Comparison of ENCODE assay signal across 30 cellular contexts in the genomic region with DNA sequence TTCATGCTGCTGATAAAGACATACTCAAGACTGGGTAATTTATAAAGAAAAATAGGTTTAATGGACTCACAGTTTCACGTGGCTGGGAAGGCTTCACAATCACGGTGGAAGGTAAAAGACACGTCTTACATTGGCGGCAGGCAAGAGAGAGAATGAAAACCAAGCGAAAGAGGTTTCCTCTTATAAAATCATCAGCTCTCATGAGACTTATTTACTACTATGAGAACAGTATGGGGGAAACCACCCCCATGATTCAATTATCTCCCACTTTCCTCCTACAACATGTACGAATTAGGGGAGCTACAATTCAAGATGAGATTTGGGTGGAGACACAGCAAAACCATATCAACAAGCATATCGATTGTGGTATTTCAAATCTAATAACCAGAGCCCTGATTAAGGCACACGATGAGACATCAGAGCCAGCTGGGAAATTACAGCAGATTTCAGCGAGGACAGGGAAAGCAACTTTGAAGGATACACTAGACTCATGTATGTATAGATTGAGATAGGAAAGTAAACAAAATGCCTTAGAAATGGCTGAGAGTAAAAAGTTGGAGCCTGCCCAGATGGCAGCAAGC.
A peak's percentile ranks its signal among the peaks of the same experiment; 100 is the strongest.
DNase-seq lines count a peak whose midpoint lies in the region; ATAC-seq, FAIRE-seq and TF ChIP-seq lines count a peak whose summit lies in the region.
"Had no signal": no experiment of that assay in that cellular context is flagged by ENCODE, and none has a peak within 500 bp of the region (broad histone marks: within the 10 kb centered on the region; RNA-seq: fewer than 3 reads in every experiment).

No MANE protein-coding gene starts in this region.

- H3K36me3 Mint-ChIP-seq in activated naive CD4-positive, alpha-beta T cell treated with anti-CD3 and anti-CD28 coated beads for 36 hours (ENCODE audit: low read depth), result peaks cover 2% of the 10 kb centered on the region
- H3K36me3 Mint-ChIP-seq: CD4-positive, alpha-beta memory T cell; IgD-negative memory B cell had no signal

- FAIRE-seq in H1 (lab: Jason Lieb, UNC), result no peak
- FAIRE-seq: A549, GM12878 had no signal

- H3K14ac ChIP-seq in H1 (ENCODE audit: insufficient read length), result no peak overlapping the region

- POLR2A ChIA-PET in A673 (lab: Charles Lee; ENCODE audit: low non-redundant PET), result no interaction called here
- POLR2A ChIA-PET in HCT116 (lab: Charles Lee), result no interaction called here
- POLR2A ChIA-PET in H1 (lab: Charles Lee; ENCODE audit: partially characterized antibody), result interaction anchor here (0.6 kb wide), 1 partner anchor 86 kb away, joined by 3 read pairs; no protein-coding TSS in a partner anchor

- no peaks in the 10 kb centered on the region for H3K4me1 Mint-ChIP-seq in activated naive CD4-positive, alpha-beta T cell treated with anti-CD3 and anti-CD28 coated beads for 36 hours (ENCODE audit: low read depth)
- H3K4me1 Mint-ChIP-seq: CD4-positive, alpha-beta memory T cell; IgD-negative memory B cell had no signal

- no peak overlapping the region for H3K18ac ChIP-seq in H1 (ENCODE audit: extremely low read depth, low read length)

- H3K79me2 ChIP-seq in HCT116 (ENCODE audit: insufficient read depth, low read length) (no peaks in the 10 kb centered on the region), H1 (ENCODE audit: control insufficient read depth in 1 of 2, insufficient read depth in 2 of 2, low read length in 2 of 2) (0 out of 4 replicates have a peak, but pooled peaks cover 0 to 3% of the 10 kb centered on the region in 2 experiments)

- H3K27ac Mint-ChIP-seq in activated naive CD4-positive, alpha-beta T cell treated with anti-CD3 and anti-CD28 coated beads for 36 hours, result no peak overlapping the region
- H3K27ac Mint-ChIP-seq: CD4-positive, alpha-beta memory T cell; IgD-negative memory B cell; T-helper 1 cell treated with Interleukin-12 subunit alpha and Interleukin-12 subunit beta and Interleukin-4 antibody, amounts not matched to agents 30 μg/mL and 1 μg/mL, for 36 hours had no signal

- TF ChIP-seq RAD21 in HCT116 (IDR thresholded peaks at IDR 0.05; ENCODE audit: low read depth) (no peak), H1 (IDR thresholded peaks at IDR 0.05 in 1 of 2, conservative IDR thresholded peaks at IDR 0.05 in 1 of 2; ENCODE audit: low read depth in 2 of 2, low read length in 2 of 2) (no peak)

- no peak overlapping the region for H4K5ac ChIP-seq in H1 (ENCODE audit: insufficient read length, low read depth, low read length)

- DNase-seq in A673 (ENCODE audit: low spot score), result peak; percentile 10
- DNase-seq in HCT116 (ENCODE audit: low read depth, low spot score), result no peak
- DNase-seq in OCI-M1 (lab: John Stamatoyannopoulos, UW), result peak; percentile 30
- no peak for DNase-seq in H1 (ENCODE audit: low read depth in 1 of 2, low spot score in 2 of 2)
- DNase-seq in activated naive CD4-positive, alpha-beta T cell treated with anti-CD3 and anti-CD28 coated beads for 36 hours, result no peak
- DNase-seq in RKO (ENCODE audit: low spot score), result no peak
- no peak for DNase-seq in HK-2 (ENCODE audit: unreplicated experiment)
- DNase-seq: C1 segment of cervical spinal cord; CD4-positive, alpha-beta memory T cell; COR-L47; DMS53; GOT3; HCEC 1CT; MV-4-11; NCI-H1105; NCI-H1436 treated with DMSO at 0.1 percent for 48 hours; NCI-H187 treated with DMSO at 0.1 percent for 48 hours; NCI-H345; NCI-H510A treated with DMSO at 0.1 percent for 48 hours; NCI-H774; NK-92 treated with Interleukin-12 subunit alpha and Interleukin-12 subunit beta, amount 100 ng/mL, for 24 hours; PC-9; Right ventricle myocardium superior; RPMI8226; SW 1271 had no signal

- intact Hi-C loops in A673 (cut with micrococcal nuclease; ENCODE audit: unreplicated experiment), result no loop called here
- intact Hi-C loops in HCT116 (cut with micrococcal nuclease), result no loop called here
- intact Hi-C loops in activated naive CD4-positive, alpha-beta T cell treated with anti-CD3 and anti-CD28 coated beads for 36 hours (cut with micrococcal nuclease), result no loop called here

- H3K9me3 ChIP-seq in A673 (ENCODE audit: low read depth, low read length, poor library complexity, severe bottlenecking), result no peaks in the 10 kb centered on the region
- H3K9me3 ChIP-seq in HCT116 (ENCODE audit: control insufficient read depth in 1 of 2, insufficient read depth in 1 of 2, low read depth in 1 of 2, low read length in 2 of 2), result peaks cover 0 to 3% of the 10 kb centered on the region in 2 experiments; a peak in 1 of 4 replicates
- H3K9me3 ChIP-seq in H1 (ENCODE audit: insufficient read depth in 2 of 2, low read depth in 1 of 2, low read length in 1 of 2), result no peaks in the 10 kb centered on the region
- H3K9me3 ChIP-seq: A549, SJSA1 had no signal

- no peak overlapping the region for H4K8ac ChIP-seq in H1 (ENCODE audit: extremely low read depth, insufficient read depth, low read length)

- no peak overlapping the region for H3K4me3 ChIP-seq in A673 (ENCODE audit: low read depth, low read length, poor library complexity, severe bottlenecking)
- H3K4me3 ChIP-seq in HCT116 (replicated peaks in 1 of 2; ENCODE audit: low read depth in 1 of 2, low read length in 2 of 2), result no peak overlapping the region
- no peak overlapping the region for H3K4me3 ChIP-seq in H1 (ENCODE audit: extremely low read depth in 1 of 4, insufficient read depth in 2 of 4, low read depth in 3 of 4, low read length in 4 of 4)
- H3K4me3 ChIP-seq: A549, GM12878, PC-9, SJSA1 had no signal

- H4K91ac ChIP-seq in H1 (replicated peaks; ENCODE audit: insufficient read length, low read length), result no peak overlapping the region

- CTCF ChIA-PET in A673 (lab: Charles Lee), result no interaction called here
- CTCF ChIA-PET in HCT116 (lab: Charles Lee), result interaction anchor here (1.1 to 1.7 kb wide), 2 partner anchors 12 to 13 kb away, joined by 3 to 5 read pairs; no protein-coding TSS in a partner anchor
- CTCF ChIA-PET in H1 (lab: Charles Lee; ENCODE audit: partially characterized antibody), result interaction anchor here (0.6 to 1.5 kb wide), 4 partner anchors 13 to 19 kb away, joined by 3 to 4 read pairs (median 3); no protein-coding TSS in a partner anchor
- CTCF ChIA-PET in activated naive CD4-positive, alpha-beta T cell treated with anti-CD3 and anti-CD28 coated beads for 36 hours (lab: Charles Lee), result no interaction called here

- no peak overlapping the region for H2BK5ac ChIP-seq in H1 (ENCODE audit: low read depth, low read length)

- no peak overlapping the region for H2BK15ac ChIP-seq in H1 (ENCODE audit: low read length)

- H3K4ac ChIP-seq in H1 (replicated peaks; ENCODE audit: insufficient read length, low read depth, low read length), result no peak overlapping the region

- H3K23me2 ChIP-seq in H1 (ENCODE audit: low read depth, low read length), result no peaks in the 10 kb centered on the region

- no peak overlapping the region for H2AK5ac ChIP-seq in H1 (ENCODE audit: low read depth, low read length)

- TF ChIP-seq CTCF in A673 (conservative IDR thresholded peaks at IDR 0.05; ENCODE audit: low read depth, low read length) (no peak), HCT116 (IDR thresholded peaks at IDR 0.05 in 2 of 3, conservative IDR thresholded peaks at IDR 0.05 in 1 of 3; ENCODE audit: borderline replicate concordance in 1 of 3, insufficient read depth in 1 of 3, low read depth in 2 of 3, low read length in 2 of 3) (no peak), H1 (IDR thresholded peaks at IDR 0.05; ENCODE audit: control extremely low read depth in 1 of 3, insufficient read depth in 1 of 3, low read depth in 1 of 3, low read length in 3 of 3) (no peak)

- no peaks in the 10 kb centered on the region for H3K9me2 ChIP-seq in HCT116 (ENCODE audit: insufficient read depth)

- H2BK120ac ChIP-seq in H1 (replicated peaks; ENCODE audit: low read depth, low read length), result no peak overlapping the region

- TF ChIP-seq POLR2A in HCT116 (IDR thresholded peaks at IDR 0.05; ENCODE audit: borderline replicate concordance, extremely low read depth, insufficient read depth, insufficient read length), result no peak
- TF ChIP-seq POLR2A in H1 (IDR thresholded peaks at IDR 0.05; ENCODE audit: control extremely low read depth in 1 of 2, low read depth in 2 of 2, low read length in 2 of 2), result no peak

- H3K27ac ChIP-seq in A673 (ENCODE audit: low read depth, low read length, poor library complexity, severe bottlenecking) (no peak overlapping the region), HCT116 (ENCODE audit: low read depth, low read length) (no peak overlapping the region), H1 (ENCODE audit: low read depth, low read length) (no peak overlapping the region)
- H3K27ac ChIP-seq: A549, PC-9, SJSA1 had no signal

- no peak overlapping the region for H3K56ac ChIP-seq in H1 (replicated peaks; ENCODE audit: insufficient read length, low read depth, low read length)

- H3K27me3 ChIP-seq in A673 (replicated peaks; ENCODE audit: insufficient read depth, low read depth, low read length, poor library complexity), result no peaks in the 10 kb centered on the region
- no peaks in the 10 kb centered on the region for H3K27me3 ChIP-seq in HCT116 (ENCODE audit: insufficient read depth, low read length)
- H3K27me3 ChIP-seq in H1 (replicated peaks in 1 of 4; ENCODE audit: control insufficient read depth in 3 of 4, extremely low read depth in 1 of 4, insufficient read depth in 3 of 4, low read length in 3 of 4), result no peaks in the 10 kb centered on the region
- H3K27me3 ChIP-seq: SJSA1 had no signal

- peaks cover 8% of the 10 kb centered on the region for H3K27me3 Mint-ChIP-seq in activated naive CD4-positive, alpha-beta T cell treated with anti-CD3 and anti-CD28 coated beads for 36 hours (ENCODE audit: low read depth)
- H3K27me3 Mint-ChIP-seq: IgD-negative memory B cell had no signal

- H3K9me3 Mint-ChIP-seq in activated naive CD4-positive, alpha-beta T cell treated with anti-CD3 and anti-CD28 coated beads for 36 hours, result peaks cover 13% of the 10 kb centered on the region
- H3K9me3 Mint-ChIP-seq: T-helper 1 cell treated with Interleukin-12 subunit alpha and Interleukin-12 subunit beta and Interleukin-4 antibody, amounts not matched to agents 30 μg/mL and 1 μg/mL, for 36 hours had no signal

- H3K9ac ChIP-seq in HCT116 (ENCODE audit: low read length), result no peak overlapping the region
- no peak overlapping the region for H3K9ac ChIP-seq in H1 (replicated peaks in 1 of 4; ENCODE audit: extremely low read depth in 1 of 4, low read depth in 3 of 4, low read length in 3 of 4)

- H3K4me3 Mint-ChIP-seq in activated naive CD4-positive, alpha-beta T cell treated with anti-CD3 and anti-CD28 coated beads for 36 hours, result no peak overlapping the region
- H3K4me3 Mint-ChIP-seq: CD4-positive, alpha-beta memory T cell; IgD-negative memory B cell; T-helper 1 cell treated with Interleukin-12 subunit alpha and Interleukin-12 subunit beta and Interleukin-4 antibody, amounts not matched to agents 30 μg/mL and 1 μg/mL, for 36 hours had no signal

- H3K4me2 ChIP-seq in HCT116 (ENCODE audit: low read length) (no peak overlapping the region), H1 (ENCODE audit: insufficient read depth in 1 of 2, low read depth in 2 of 2, low read length in 2 of 2) (no peak overlapping the region)
- H3K4me2 ChIP-seq: A549, PC-9 had no signal

- H4K20me1 ChIP-seq in HCT116 (ENCODE audit: insufficient read depth) (no peaks in the 10 kb centered on the region), H1 (replicated peaks in 1 of 2; ENCODE audit: control insufficient read depth in 1 of 2, insufficient read depth in 2 of 2, low read length in 2 of 2) (no peaks in the 10 kb centered on the region)

- H2AFZ ChIP-seq in HCT116 (ENCODE audit: low read depth, low read length, poor library complexity, severe bottlenecking) (peak overlapping the region; percentile 97), H1 (ENCODE audit: low read length) (peak overlapping the region; percentile 28; the same call in 1 of the 2 replicates)
- H2AFZ ChIP-seq: PC-9 had no signal

- WGBS in H1 (ENCODE audit: extremely low coverage in 1 of 2, insufficient coverage in 1 of 2, insufficient read length in 1 of 2, insufficient replicate concordance in 2 of 2, low coverage in 1 of 2, low lambda C conversion rate in 2 of 2, missing lambda C conversion rate in 1 of 2), 2 experiments, result 95% methylated on average over 9 of the region's 9 CpGs; no CpG with 5 or more reads in 1 of the 2 experiments

- RAD21 ChIA-PET in HCT116 (lab: Charles Lee; ENCODE audit: low non-redundant PET in 1 of 2, low total read pairs in 2 of 2, uncharacterized antibody in 2 of 2, unreplicated experiment in 2 of 2), result no interaction called here

- H2BK12ac ChIP-seq in H1 (ENCODE audit: low read depth, low read length), result no peak overlapping the region

- no peak overlapping the region for H3K23ac ChIP-seq in H1 (ENCODE audit: insufficient read length)

- H3K36me3 ChIP-seq in A673 (ENCODE audit: insufficient read depth, low read length, poor library complexity, severe bottlenecking), result no peaks in the 10 kb centered on the region
- H3K36me3 ChIP-seq in HCT116 (ENCODE audit: control insufficient read depth in 1 of 2, insufficient read depth in 2 of 2, low read length in 2 of 2), result peaks cover 0 to 5% of the 10 kb centered on the region in 2 experiments; a peak in 1 of 4 replicates
- no peaks in the 10 kb centered on the region for H3K36me3 ChIP-seq in H1 (ENCODE audit: control insufficient read depth in 2 of 4, insufficient read depth in 4 of 4, low read length in 3 of 4)
- H3K36me3 ChIP-seq: SJSA1 had no signal

- BruUV-seq in A673 (replicated peaks; lab: Mats Ljungman, UMichigan), result no TSS peak
- no TSS peak for BruUV-seq in HCT116 (replicated peaks; lab: Mats Ljungman, UMichigan)

- TF ChIP-seq EP300 in H1 (IDR thresholded peaks at IDR 0.05; ENCODE audit: borderline replicate concordance in 1 of 2, low read depth in 2 of 2, low read length in 2 of 2), result no peak

- no peak for ATAC-seq in HCT116
- ATAC-seq: A549, GM12878 had no signal

- no peaks in the 10 kb centered on the region for H3K79me1 ChIP-seq in H1 (ENCODE audit: low read depth, low read length)

- no peaks in the 10 kb centered on the region for H3K4me1 ChIP-seq in A673 (ENCODE audit: insufficient read depth, low read length, poor library complexity, severe bottlenecking)
- peaks cover 14 to 23% of the 10 kb centered on the region in 2 experiments for H3K4me1 ChIP-seq in HCT116 (ENCODE audit: control insufficient read depth in 1 of 2, insufficient read depth in 2 of 2, low read length in 2 of 2)
- peaks cover 0 to 3% (median 0%) of the 10 kb centered on the region in 4 experiments; a peak in 1 of 7 replicates for H3K4me1 ChIP-seq in H1 (replicated peaks in 1 of 4; ENCODE audit: control insufficient read depth in 3 of 4, insufficient read depth in 4 of 4, low read length in 3 of 4)
- H3K4me1 ChIP-seq: A549 had no signal

- no peak overlapping the region for H2BK20ac ChIP-seq in H1 (ENCODE audit: low read length)

Comparison
In these comparisons a context has a peak if more than half of its experiments do, and no peak if none do; other contexts are left out.
1. DNase-seq: peak in A673 (single experiment) and OCI-M1 (single experiment); none in HCT116 (single experiment), H1 (0 of 2), activated naive CD4-positive, alpha-beta T cell treated with anti-CD3 and anti-CD28 coated beads for 36 hours (single experiment), RKO (single experiment) and HK-2 (single experiment).
2. CTCF ChIA-PET loops: an anchor here in HCT116 (1.1 to 1.7 kb wide) and H1 (0.6 to 1.5 kb wide); none called in A673 and activated naive CD4-positive, alpha-beta T cell treated with anti-CD3 and anti-CD28 coated beads for 36 hours.